In the genomic region with DNA sequence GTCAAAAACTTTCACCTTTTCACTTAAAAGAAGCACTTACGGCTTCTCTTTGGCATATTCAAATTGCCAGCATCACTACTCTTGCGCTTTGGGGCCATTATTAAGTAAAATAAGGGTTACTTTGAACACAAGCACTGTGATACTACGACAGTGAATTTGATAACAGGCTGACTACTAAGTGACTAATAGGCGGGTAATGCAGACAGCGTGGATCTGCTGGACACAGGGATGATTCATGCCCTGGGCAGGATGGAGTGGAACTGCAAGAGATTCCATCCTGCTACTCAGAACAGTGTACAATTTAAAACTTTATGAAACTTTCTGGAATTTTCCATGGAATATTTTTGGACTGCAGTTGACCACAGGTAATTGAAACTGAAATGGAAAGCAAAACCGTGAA, we compare ENCODE assay signal across 1 cellular context.
A peak's percentile ranks its signal among the peaks of the same experiment; 100 is the strongest.
TF ChIP-seq lines count a peak whose summit lies in the region.

No MANE protein-coding gene starts in this region.

TF ChIP-seq in SK-N-SH, 30 proteins besides CTCF, POLR2A, EP300 and RAD21 (continued from another document):
- TF ChIP-seq, protein P1, sequence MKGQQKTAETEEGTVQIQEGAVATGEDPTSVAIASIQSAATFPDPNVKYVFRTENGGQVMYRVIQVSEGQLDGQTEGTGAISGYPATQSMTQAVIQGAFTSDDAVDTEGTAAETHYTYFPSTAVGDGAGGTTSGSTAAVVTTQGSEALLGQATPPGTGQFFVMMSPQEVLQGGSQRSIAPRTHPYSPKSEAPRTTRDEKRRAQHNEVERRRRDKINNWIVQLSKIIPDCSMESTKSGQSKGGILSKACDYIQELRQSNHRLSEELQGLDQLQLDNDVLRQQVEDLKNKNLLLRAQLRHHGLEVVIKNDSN (IDR thresholded peaks at IDR 0.05; ENCODE audit: borderline replicate concordance, low read depth): no peak
- no peak for TF ChIP-seq MXI1 (IDR thresholded peaks at IDR 0.05; ENCODE audit: low read depth, low read length)
- TF ChIP-seq FOSL2 (IDR thresholded peaks at IDR 0.05; ENCODE audit: borderline replicate concordance, low read depth): peak; percentile 99
- peak; percentile 99 for TF ChIP-seq JUND (IDR thresholded peaks at IDR 0.05)
- TF ChIP-seq TAF1 (IDR thresholded peaks at IDR 0.05; ENCODE audit: borderline replicate concordance, low read depth, low read length): peak; percentile 25; the same call in 1 of the 2 replicates
- TF ChIP-seq TEAD4 (IDR thresholded peaks at IDR 0.05; ENCODE audit: borderline replicate concordance, insufficient read depth): peak; percentile 79
- TF ChIP-seq RXRA (IDR thresholded peaks at IDR 0.05; ENCODE audit: borderline replicate concordance, low read depth): peak; percentile 71; the same call in 1 of the 2 replicates
- TF ChIP-seq, protein P2, sequence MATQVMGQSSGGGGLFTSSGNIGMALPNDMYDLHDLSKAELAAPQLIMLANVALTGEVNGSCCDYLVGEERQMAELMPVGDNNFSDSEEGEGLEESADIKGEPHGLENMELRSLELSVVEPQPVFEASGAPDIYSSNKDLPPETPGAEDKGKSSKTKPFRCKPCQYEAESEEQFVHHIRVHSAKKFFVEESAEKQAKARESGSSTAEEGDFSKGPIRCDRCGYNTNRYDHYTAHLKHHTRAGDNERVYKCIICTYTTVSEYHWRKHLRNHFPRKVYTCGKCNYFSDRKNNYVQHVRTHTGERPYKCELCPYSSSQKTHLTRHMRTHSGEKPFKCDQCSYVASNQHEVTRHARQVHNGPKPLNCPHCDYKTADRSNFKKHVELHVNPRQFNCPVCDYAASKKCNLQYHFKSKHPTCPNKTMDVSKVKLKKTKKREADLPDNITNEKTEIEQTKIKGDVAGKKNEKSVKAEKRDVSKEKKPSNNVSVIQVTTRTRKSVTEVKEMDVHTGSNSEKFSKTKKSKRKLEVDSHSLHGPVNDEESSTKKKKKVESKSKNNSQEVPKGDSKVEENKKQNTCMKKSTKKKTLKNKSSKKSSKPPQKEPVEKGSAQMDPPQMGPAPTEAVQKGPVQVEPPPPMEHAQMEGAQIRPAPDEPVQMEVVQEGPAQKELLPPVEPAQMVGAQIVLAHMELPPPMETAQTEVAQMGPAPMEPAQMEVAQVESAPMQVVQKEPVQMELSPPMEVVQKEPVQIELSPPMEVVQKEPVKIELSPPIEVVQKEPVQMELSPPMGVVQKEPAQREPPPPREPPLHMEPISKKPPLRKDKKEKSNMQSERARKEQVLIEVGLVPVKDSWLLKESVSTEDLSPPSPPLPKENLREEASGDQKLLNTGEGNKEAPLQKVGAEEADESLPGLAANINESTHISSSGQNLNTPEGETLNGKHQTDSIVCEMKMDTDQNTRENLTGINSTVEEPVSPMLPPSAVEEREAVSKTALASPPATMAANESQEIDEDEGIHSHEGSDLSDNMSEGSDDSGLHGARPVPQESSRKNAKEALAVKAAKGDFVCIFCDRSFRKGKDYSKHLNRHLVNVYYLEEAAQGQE (IDR thresholded peaks at IDR 0.05; ENCODE audit: low read depth, low read length): 0 out of 2 replicates have a peak, but pooled peaks have one; percentile 61
- peak; percentile 72; the same call in 1 of the 2 replicates for TF ChIP-seq NFIC (IDR thresholded peaks at IDR 0.05; ENCODE audit: borderline replicate concordance)
- peak; percentile 85 for TF ChIP-seq PBX3 (IDR thresholded peaks at IDR 0.05)
- no peak for TF ChIP-seq SMC3 (IDR thresholded peaks at IDR 0.05; ENCODE audit: low read depth, low read length)
